Comparison of ENCODE assay signal across 9 cellular contexts in genomic region chr16:19130385-19130784, GRCh38. TPM values are rescaled to one million over a fixed set of nuclear protein-coding genes. Genes with fewer than 3 reads are reported as not detected.
DNase-seq lines count a peak whose midpoint lies in the region; ATAC-seq and TF ChIP-seq lines count a peak whose summit lies in the region.
"Had no signal": no experiment of that assay in that cellular context is flagged by ENCODE, and none has a peak within 500 bp of the region (broad histone marks: within the 10 kb centered on the region; RNA-seq: fewer than 3 reads in every experiment).

No MANE protein-coding gene starts in this region.

- peak overlapping the region; percentile 24 for H3K4me2 ChIP-seq in SK-N-SH

- DNase-seq in SK-N-SH, result no peak
- DNase-seq in adrenal gland, result no peak
- DNase-seq in left lung, result no peak
- DNase-seq in stomach, result no peak
- no peak for DNase-seq in EL
- no peak for DNase-seq in NCI-H1092 treated with DMSO at 0.1 percent for 48 hours (lab: John Stamatoyannopoulos, UW)
- DNase-seq: erythroblast had no signal

- POLR2A ChIA-PET in SK-N-SH (lab: Yijun Ruan, JAX), result no interaction called here

- H3K27ac ChIP-seq in SK-N-SH (ENCODE audit: low read depth in 2 of 2, low read length in 1 of 2) (peak overlapping the region in 1 of 2 experiments; percentile 58; a peak in 2 of 4 replicates), adrenal gland (peak overlapping the region in 4 of 5 donors; percentile 13 to 75 (median 60)), left lung (peak overlapping the region; percentile 77 to 82), stomach (peak overlapping the region; percentile 4 to 78 (median 72))

- no peaks in the 10 kb centered on the region for H3K9me2 ChIP-seq in SK-N-SH

- TF ChIP-seq EP300 in SK-N-SH (IDR thresholded peaks at IDR 0.05; ENCODE audit: borderline replicate concordance in 1 of 2, low read depth in 1 of 2, low read length in 1 of 2), result no peak
- TF ChIP-seq EP300 in stomach (IDR thresholded peaks at IDR 0.05), result no peak

- TF ChIP-seq POLR2A in adrenal gland (IDR thresholded peaks at IDR 0.05), result no peak
- TF ChIP-seq POLR2A in stomach (IDR thresholded peaks at IDR 0.05), result no peak

- H3K4me1 ChIP-seq in SK-N-SH (ENCODE audit: control insufficient read depth in 1 of 2, insufficient read depth in 2 of 2, low read depth in 1 of 2, low read length in 1 of 2) (peaks cover 0 to 40% of the 10 kb centered on the region in 2 experiments; a peak in 2 of 4 replicates), adrenal gland (replicated peaks in 1 of 2) (peaks cover 8 to 30% of the 10 kb centered on the region in 2 donors), left lung (peaks cover 14 to 62% of the 10 kb centered on the region in 2 donors), stomach (peaks cover 18 to 37% (median 25%) of the 10 kb centered on the region in 4 donors)

- H3F3A ChIP-seq in SK-N-SH (replicated peaks; ENCODE audit: insufficient read depth), result peaks cover 10% of the 10 kb centered on the region

- H3K4me3 ChIP-seq in SK-N-SH (ENCODE audit: low read depth in 2 of 2, low read length in 1 of 2) (no peak overlapping the region; a peak in 1 of 4 replicates), adrenal gland (no peak overlapping the region), left lung (no peak overlapping the region), stomach (no peak overlapping the region)

- no peaks in the 10 kb centered on the region for H3K27me3 ChIP-seq in SK-N-SH (ENCODE audit: insufficient read depth)
- H3K27me3 ChIP-seq in adrenal gland, result no peaks in the 10 kb centered on the region
- no peaks in the 10 kb centered on the region for H3K27me3 ChIP-seq in left lung
- no peaks in the 10 kb centered on the region for H3K27me3 ChIP-seq in stomach

- peak overlapping the region; percentile 61; the same call in 1 of the 2 replicates for H2AFZ ChIP-seq in SK-N-SH (ENCODE audit: low read depth)

- ATAC-seq in SK-N-SH treated with all-trans-retinoic acid at 6 μM for 48 hours (no peak), left lung (no peak), HG02759 (IDR thresholded peaks at IDR 0.05; ENCODE audit: unreplicated experiment) (no peak)

- no peaks in the 10 kb centered on the region for H3K36me3 ChIP-seq in SK-N-SH (replicated peaks in 1 of 2; ENCODE audit: control insufficient read depth in 1 of 2, insufficient read depth in 2 of 2, low read length in 1 of 2)
- no peaks in the 10 kb centered on the region for H3K36me3 ChIP-seq in adrenal gland (replicated peaks in 1 of 2)
- no peaks in the 10 kb centered on the region for H3K36me3 ChIP-seq in left lung
- H3K36me3 ChIP-seq in stomach, result no peaks in the 10 kb centered on the region

- intact Hi-C loops in adrenal gland (cut with DNase I) (no loop called here), left lung (cut with DNase I) (no loop called here), stomach (cut with DNase I; ENCODE audit: low total_unique reads) (no loop called here)

- WGBS in SK-N-SH (ENCODE audit: low lambda C conversion rate), result 88% methylated on average over 7 of the region's 7 CpGs
- WGBS in adrenal gland, 4 donors, result 67 to 82% (median 82%) methylated on average over 7 of the region's 7 CpGs
- 64 to 80% (median 72%) methylated on average over 7 of the region's 7 CpGs for WGBS in stomach, 5 donors

- TF ChIP-seq RAD21 in SK-N-SH (IDR thresholded peaks at IDR 0.05; ENCODE audit: low read length), result no peak

- no peaks in the 10 kb centered on the region for H4K20me1 ChIP-seq in SK-N-SH (ENCODE audit: insufficient read depth)

- no peak overlapping the region for H3K9ac ChIP-seq in SK-N-SH

- TF ChIP-seq CTCF in SK-N-SH (IDR thresholded peaks at IDR 0.05) (no peak), adrenal gland (IDR thresholded peaks at IDR 0.05) (no peak), left lung (IDR thresholded peaks at IDR 0.05) (no peak), stomach (IDR thresholded peaks at IDR 0.05) (no peak)

- CTCF ChIA-PET in SK-N-SH (lab: Yijun Ruan, JAX), result no interaction called here

- H3K79me2 ChIP-seq in SK-N-SH (ENCODE audit: insufficient read depth), result no peaks in the 10 kb centered on the region

- 0 out of 2 replicates have a peak, but pooled peaks cover 3% of the 10 kb centered on the region for H3K9me3 ChIP-seq in SK-N-SH
- H3K9me3 ChIP-seq in adrenal gland (replicated peaks in 1 of 3), result no peaks in the 10 kb centered on the region
- H3K9me3 ChIP-seq in left lung, result no peaks in the 10 kb centered on the region
- no peaks in the 10 kb centered on the region for H3K9me3 ChIP-seq in stomach

TF ChIP-seq in SK-N-SH, 30 proteins besides CTCF, POLR2A, EP300 and RAD21 (continues in another document):
- TF ChIP-seq FOSL2 (IDR thresholded peaks at IDR 0.05; ENCODE audit: borderline replicate concordance, low read depth) (no peak), PBX3 (IDR thresholded peaks at IDR 0.05) (no peak), RFX5 (IDR thresholded peaks at IDR 0.05; ENCODE audit: low read length) (no peak), IRF3 (IDR thresholded peaks at IDR 0.05; ENCODE audit: low read depth, low read length) (no peak), NFIC (IDR thresholded peaks at IDR 0.05; ENCODE audit: borderline replicate concordance) (no peak)

TF ChIP-seq in SK-N-SH treated with all-trans-retinoic acid at 6 μM for 48 hours, 23 proteins besides CTCF, POLR2A, EP300 and RAD21 (continues in another document):
- no peak for TF ChIP-seq TSHZ2 (CRISPR knock-in tag; IDR thresholded peaks at IDR 0.05)
- no peak for TF ChIP-seq GLIS3 (CRISPR knock-in tag; IDR thresholded peaks at IDR 0.05)
- TF ChIP-seq SNAI2 (CRISPR knock-in tag; IDR thresholded peaks at IDR 0.05), result no peak
- TF ChIP-seq CREB5 (CRISPR knock-in tag; IDR thresholded peaks at IDR 0.05; ENCODE audit: low read depth), result no peak
- TF ChIP-seq ZNF70 (CRISPR knock-in tag; IDR thresholded peaks at IDR 0.05), result no peak
- no peak for TF ChIP-seq ZNF8 (CRISPR knock-in tag; IDR thresholded peaks at IDR 0.05)
- TF ChIP-seq ISL1 (CRISPR knock-in tag; IDR thresholded peaks at IDR 0.05), result no peak
- TF ChIP-seq TCF4 (CRISPR knock-in tag; IDR thresholded peaks at IDR 0.05; ENCODE audit: borderline replicate concordance), result no peak
- TF ChIP-seq ARNTL (CRISPR knock-in tag; IDR thresholded peaks at IDR 0.05; ENCODE audit: borderline replicate concordance, low read depth), result no peak

RNA-seq across cellular contexts. Expression of gene ITPRIPL2, which starts 16.6 kb away (rescaled TPM):
- polyA plus RNA-seq in SK-N-SH (2012; rRNA removed), result 4.3 and 4.7 TPM in 2 replicates
- 5.3 and 5.5 TPM in 2 replicates for polyA plus RNA-seq in SK-N-SH (2012; cell fraction: cytosol; rRNA removed)
- polyA plus RNA-seq in SK-N-SH (2012; cell fraction: nucleus; rRNA removed), result 4.5 and 5.3 TPM in 2 replicates
- 100 to 1,000 TPM in 1 of 8 donors, 10 to 100 TPM in 7; 42.7 to 121 (median 59.6) TPM for total RNA-seq in adrenal gland
- 10 to 100 TPM in 1 of 3 donors, 1 to 10 TPM in 2; 7.7 to 15.5 (median 8.9) TPM for polyA plus RNA-seq in adrenal gland
- total RNA-seq in left lung, result 10 to 100 TPM; 67.6 to 82.7 TPM
- 10 to 100 TPM; 10.3 to 48.7 (median 36.8) TPM for total RNA-seq in stomach
- polyA plus RNA-seq in stomach, result 10 to 100 TPM in 1 of 3 donors, 1 to 10 TPM in 2; 7.6 to 14.1 (median 9.9) TPM

RNA-seq across cellular contexts. Expression of gene SYT17, which starts 37.7 kb away (rescaled TPM):
- polyA plus RNA-seq in SK-N-SH (2012; rRNA removed), result 0.21 and 0.39 TPM in 2 replicates
- polyA plus RNA-seq in SK-N-SH (2012; cell fraction: cytosol; rRNA removed), result 0.23 and 0.33 TPM in 2 replicates
- 0.50 and 0.66 TPM in 2 replicates for polyA plus RNA-seq in SK-N-SH (2012; cell fraction: nucleus; rRNA removed)
- 1 to 10 TPM; 1.1 to 6.5 (median 3.3) TPM for total RNA-seq in adrenal gland
- 1 to 10 TPM; 2.4 to 4.0 (median 3.6) TPM for polyA plus RNA-seq in adrenal gland
- total RNA-seq in left lung, result 10 to 100 TPM; 12.3 to 26.3 TPM
- 10 to 100 TPM in 4 of 5 donors, 1 to 10 TPM in 1; 8.1 to 37.1 (median 18.7) TPM for total RNA-seq in stomach
- 1 to 10 TPM; 2.9 to 4.4 (median 3.4) TPM for polyA plus RNA-seq in stomach
